Comparison of ENCODE assay signal across 15 cellular contexts in the genomic region with DNA sequence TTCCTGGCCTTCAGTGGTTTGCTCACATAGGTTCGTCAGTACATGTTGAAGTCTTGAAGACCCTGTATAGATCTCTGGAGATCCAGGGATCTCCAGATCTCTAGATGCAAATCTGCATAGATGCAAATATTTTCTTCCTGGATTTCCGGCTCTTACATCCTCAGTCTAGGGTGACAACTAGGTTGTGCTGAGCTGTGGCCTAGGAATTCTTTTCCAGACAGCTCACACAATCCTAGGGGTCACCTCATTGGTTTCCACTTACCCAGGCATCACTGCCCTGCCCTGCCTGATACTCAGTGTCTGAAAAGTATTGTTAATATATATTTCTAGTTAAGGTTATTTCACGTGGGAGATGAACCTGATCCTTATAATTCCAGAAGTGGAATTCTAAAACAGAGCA.
"Had no signal": no experiment of that assay in that cellular context is flagged by ENCODE, and none has a peak within 500 bp of the region (broad histone marks: within the 10 kb centered on the region; RNA-seq: fewer than 3 reads in every experiment).

No MANE protein-coding gene starts in this region.

- H3K36me3 ChIP-seq: breast epithelium had no signal

- ATAC-seq: effector memory CD8-positive, alpha-beta T cell; heart right ventricle; left lung; natural killer cell treated with Interleukin-12 subunit alpha and Interleukin-12 subunit beta and Interleukin-15 and Interleukin-18, amount 100 ng/mL, for 72 hours; upper lobe of right lung had no signal

- H3K27ac ChIP-seq: breast epithelium, heart right ventricle, left lung, thoracic aorta, upper lobe of right lung had no signal

- H3K27me3 Mint-ChIP-seq: activated CD4-positive, alpha-beta T cell treated with anti-CD3 and anti-CD28 coated beads, Interleukin-2, amount 10 ng/mL, durations not matched to agents 7 days and 5 days; activated naive CD8-positive, alpha-beta T cell; effector memory CD8-positive, alpha-beta T cell; natural killer cell treated with Interleukin-12 subunit alpha and Interleukin-12 subunit beta and Interleukin-15 and Interleukin-18, amount 100 ng/mL, for 72 hours had no signal

- DNase-seq: activated CD4-positive, alpha-beta T cell treated with anti-CD3 and anti-CD28 coated beads, Interleukin-2, amount 10 ng/mL, durations not matched to agents 7 days and 5 days; activated CD8-positive, alpha-beta memory T cell treated with anti-CD3 and anti-CD28 coated beads for 24 hours; activated gamma-delta T cell treated with Interleukin-2 at 50 U/mL for 16 hours; dermis blood vessel endothelial cell; effector memory CD8-positive, alpha-beta T cell; heart right ventricle; left lung; occipital lobe; small intestine; upper lobe of right lung had no signal

- H3K4me3 Mint-ChIP-seq: activated CD4-positive, alpha-beta T cell treated with anti-CD3 and anti-CD28 coated beads, Interleukin-2, amount 10 ng/mL, durations not matched to agents 7 days and 5 days; activated naive CD8-positive, alpha-beta T cell; effector memory CD8-positive, alpha-beta T cell; natural killer cell treated with Interleukin-12 subunit alpha and Interleukin-12 subunit beta and Interleukin-15 and Interleukin-18, amount 100 ng/mL, for 72 hours; T-helper 2 cell treated with Interferon-gamma antibody and Interleukin-4, amounts not matched to agents 5 μg/mL and 100 μg/mL, for 36 hours had no signal

- H3K4me1 ChIP-seq: breast epithelium, heart right ventricle, left lung, upper lobe of right lung had no signal

- H3K9me3 ChIP-seq: breast epithelium, heart right ventricle, left lung, thoracic aorta, upper lobe of right lung had no signal

- H3K27ac Mint-ChIP-seq: activated CD4-positive, alpha-beta T cell treated with anti-CD3 and anti-CD28 coated beads, Interleukin-2, amount 10 ng/mL, durations not matched to agents 7 days and 5 days; activated naive CD8-positive, alpha-beta T cell; effector memory CD8-positive, alpha-beta T cell; natural killer cell treated with Interleukin-12 subunit alpha and Interleukin-12 subunit beta and Interleukin-15 and Interleukin-18, amount 100 ng/mL, for 72 hours; T-helper 2 cell treated with Interferon-gamma antibody and Interleukin-4, amounts not matched to agents 5 μg/mL and 100 μg/mL, for 36 hours had no signal

- H3K4me3 ChIP-seq: breast epithelium, heart right ventricle, left lung, thoracic aorta, upper lobe of right lung had no signal

- H3K9me3 Mint-ChIP-seq: activated CD4-positive, alpha-beta T cell treated with anti-CD3 and anti-CD28 coated beads, Interleukin-2, amount 10 ng/mL, durations not matched to agents 7 days and 5 days; effector memory CD8-positive, alpha-beta T cell; natural killer cell treated with Interleukin-12 subunit alpha and Interleukin-12 subunit beta and Interleukin-15 and Interleukin-18, amount 100 ng/mL, for 72 hours; T-helper 2 cell treated with Interferon-gamma antibody and Interleukin-4, amounts not matched to agents 5 μg/mL and 100 μg/mL, for 36 hours had no signal

- H3K27me3 ChIP-seq: breast epithelium, heart right ventricle, left lung, upper lobe of right lung had no signal

- H3K4me1 Mint-ChIP-seq: activated CD4-positive, alpha-beta T cell treated with anti-CD3 and anti-CD28 coated beads, Interleukin-2, amount 10 ng/mL, durations not matched to agents 7 days and 5 days had no signal
